ENCODE assay signal across 17 cellular contexts in genomic region chr17:80481284-80482057, GRCh38. TPM values are rescaled to one million over a fixed set of nuclear protein-coding genes. Genes with fewer than 3 reads are reported as not detected.
DNase-seq lines count a peak whose midpoint lies in the region; ATAC-seq and TF ChIP-seq lines count a peak whose summit lies in the region.
"Had no signal": no experiment of that assay in that cellular context is flagged by ENCODE, and none has a peak within 500 bp of the region (broad histone marks: within the 10 kb centered on the region; RNA-seq: fewer than 3 reads in every experiment).

No MANE protein-coding gene starts in this region.

- no peaks in the 10 kb centered on the region for H3K9me2 ChIP-seq in PC-9 (ENCODE audit: insufficient read depth)
- H3K9me2 ChIP-seq: SK-N-SH had no signal

- peaks cover 24% of the 10 kb centered on the region for H3K4me1 ChIP-seq in PC-9 (replicated peaks; ENCODE audit: insufficient read depth)
- H3K4me1 ChIP-seq in foreskin keratinocyte: no peaks in the 10 kb centered on the region
- H3K4me1 ChIP-seq in stomach: peaks cover 22 to 33% (median 31%) of the 10 kb centered on the region in 4 donors
- H3K4me1 ChIP-seq in CD4-positive, alpha-beta memory T cell (ENCODE audit: insufficient read depth, low read length): peaks cover 21% of the 10 kb centered on the region
- peaks cover 12 to 23% of the 10 kb centered on the region in 2 donors for H3K4me1 ChIP-seq in gastrocnemius medialis

- H3K4me3 ChIP-seq in PC-9: no peak overlapping the region
- no peak overlapping the region for H3K4me3 ChIP-seq in stomach
- H3K4me3 ChIP-seq in CD4-positive, alpha-beta memory T cell (ENCODE audit: low read length in 2 of 2): no peak overlapping the region
- H3K4me3 ChIP-seq in gastrocnemius medialis: no peak overlapping the region

- ATAC-seq in foreskin keratinocyte: peak; percentile 9
- no peak for ATAC-seq in gastrocnemius medialis
- ATAC-seq in GM19397 (IDR thresholded peaks at IDR 0.05; ENCODE audit: unreplicated experiment): no peak

- no peak overlapping the region for H3K27ac Mint-ChIP-seq in CD4-positive, alpha-beta memory T cell

- BruUV-seq in PC-9 (replicated peaks; lab: Mats Ljungman, UMichigan): no TSS peak

- H3K36me3 ChIP-seq in PC-9 (ENCODE audit: low read depth): no peaks in the 10 kb centered on the region
- H3K36me3 ChIP-seq in stomach: no peaks in the 10 kb centered on the region
- no peaks in the 10 kb centered on the region for H3K36me3 ChIP-seq in CD4-positive, alpha-beta memory T cell (ENCODE audit: insufficient read depth, low read length)
- no peaks in the 10 kb centered on the region for H3K36me3 ChIP-seq in gastrocnemius medialis

- H3K4me2 ChIP-seq in PC-9: peak overlapping the region; percentile 38
- H3K4me2 ChIP-seq: SK-N-SH had no signal

- H3K4me3 Mint-ChIP-seq in CD4-positive, alpha-beta memory T cell: peak overlapping the region in 1 of 8 donors; percentile 54

- H3K27ac ChIP-seq in PC-9 (no peak overlapping the region), foreskin keratinocyte (no peak overlapping the region), stomach (no peak overlapping the region), gastrocnemius medialis (no peak overlapping the region)
- H3K27ac ChIP-seq in CD4-positive, alpha-beta memory T cell (ENCODE audit: low read depth, low read length): no peak overlapping the region

- H3K36me3 Mint-ChIP-seq in CD4-positive, alpha-beta memory T cell: no peaks in the 10 kb centered on the region
- H3K36me3 Mint-ChIP-seq: CD14-positive monocyte had no signal

- POLR2A ChIA-PET in PC-9 (lab: Charles Lee; ENCODE audit: unreplicated experiment): no interaction called here
- POLR2A ChIA-PET in CD4-positive, alpha-beta memory T cell (lab: Charles Lee; ENCODE audit: partially characterized antibody): no interaction called here

- H3F3A ChIP-seq in PC-9 (ENCODE audit: insufficient read depth, low read depth): no peaks in the 10 kb centered on the region

- no peaks in the 10 kb centered on the region for H4K20me1 ChIP-seq in PC-9 (ENCODE audit: insufficient read depth)

- no peak for TF ChIP-seq CTCF in PC-9 (conservative IDR thresholded peaks at IDR 0.05)
- TF ChIP-seq CTCF in foreskin keratinocyte (conservative IDR thresholded peaks at IDR 0.05): no peak
- no peak for TF ChIP-seq CTCF in stomach (IDR thresholded peaks at IDR 0.05)
- no peak for TF ChIP-seq CTCF in gastrocnemius medialis (IDR thresholded peaks at IDR 0.05 in 4 of 5, conservative IDR thresholded peaks at IDR 0.05 in 1 of 5)

- no peak overlapping the region for H2AFZ ChIP-seq in PC-9

- H3K27me3 ChIP-seq in PC-9 (ENCODE audit: insufficient read depth, low read depth): peaks cover 12% of the 10 kb centered on the region; the same call in 1 of the 2 replicates
- H3K27me3 ChIP-seq in foreskin keratinocyte: peaks cover 90% of the 10 kb centered on the region
- H3K27me3 ChIP-seq in stomach: peaks cover 19 to 98% (median 72%) of the 10 kb centered on the region in 3 donors
- H3K27me3 ChIP-seq in CD4-positive, alpha-beta memory T cell (ENCODE audit: insufficient read depth, low read length): peaks cover 12% of the 10 kb centered on the region
- peaks cover 57 to 66% (median 62%) of the 10 kb centered on the region in 3 donors for H3K27me3 ChIP-seq in gastrocnemius medialis

- H3K9me3 ChIP-seq in PC-9 (ENCODE audit: insufficient read depth, low read depth) (no peaks in the 10 kb centered on the region), stomach (no peaks in the 10 kb centered on the region), gastrocnemius medialis (no peaks in the 10 kb centered on the region)
- no peaks in the 10 kb centered on the region for H3K9me3 ChIP-seq in CD4-positive, alpha-beta memory T cell (ENCODE audit: control insufficient read depth in 1 of 2, low read length in 2 of 2)
- H3K9me3 ChIP-seq: Caco-2, SK-N-SH had no signal

- intact Hi-C loops in PC-9 (cut with micrococcal nuclease; ENCODE audit: unreplicated experiment) (loop anchor here (5.0 kb wide), 1 partner anchor 66 kb away; no protein-coding TSS in a partner anchor), stomach (cut with DNase I; ENCODE audit: low total_unique reads) (no loop called here), gastrocnemius medialis (cut with DNase I; ENCODE audit: low total_unique reads) (no loop called here)
- intact Hi-C loops in CD4-positive, alpha-beta memory T cell (cut with micrococcal nuclease): no loop called here

- H3K4me1 Mint-ChIP-seq in CD4-positive, alpha-beta memory T cell: peaks cover 0 to 6% (median 3%) of the 10 kb centered on the region in 4 donors
- H3K4me1 Mint-ChIP-seq: CD14-positive monocyte had no signal

- peaks cover 41 to 44% of the 10 kb centered on the region in 2 donors for H3K27me3 Mint-ChIP-seq in CD4-positive, alpha-beta memory T cell

- TF ChIP-seq EP300 in stomach (IDR thresholded peaks at IDR 0.05): no peak

- no peaks in the 10 kb centered on the region for H3K79me2 ChIP-seq in PC-9 (ENCODE audit: low read depth)

- DNase-seq in NCI-H2171 treated with DMSO at 0.1 percent for 48 hours (lab: John Stamatoyannopoulos, UW) (peak; percentile 43), NCI-H2171 (lab: John Stamatoyannopoulos, UW) (no peak), PC-9 (peak in 1 of 2 experiments; percentile 45), foreskin keratinocyte (no peak), stomach (peak; percentile 38), gastrocnemius medialis (no peak)
- DNase-seq in CD4-positive, alpha-beta memory T cell: no peak
- DNase-seq: 8988T, Caco-2, Kasumi-1, NCI-H1417, NCI-H2081, NCI-H446, NCI-H774, SK-N-SH had no signal

- CTCF ChIA-PET in PC-9 (lab: Charles Lee): no interaction called here
- CTCF ChIA-PET in CD4-positive, alpha-beta memory T cell (lab: Charles Lee; ENCODE audit: partially characterized antibody): no interaction called here

- WGBS in stomach, 5 donors: 28 to 47% (median 36%) methylated on average over 19 to 21 of the region's 21 CpGs

- no peaks in the 10 kb centered on the region for H3K9me3 Mint-ChIP-seq in CD4-positive, alpha-beta memory T cell

- no peak for TF ChIP-seq POLR2A in stomach (IDR thresholded peaks at IDR 0.05)
- TF ChIP-seq POLR2A in gastrocnemius medialis (IDR thresholded peaks at IDR 0.05): no peak

- in situ Hi-C loops in gastrocnemius medialis (cut with MboI; ENCODE audit: low sequenced_read_pairs in 4 of 4): no loop called here

RNA-seq across cellular contexts. Expression of gene NPTX1, which starts 5.1 kb away (rescaled TPM):
- total RNA-seq in PC-9 (2021): 6.1 and 6.9 TPM in 2 replicates
- 0.04 TPM in 1 of 2 replicates, not detected in the other for total RNA-seq in foreskin keratinocyte
- polyA plus RNA-seq in foreskin keratinocyte: 0.02 TPM in 1 of 2 replicates, not detected in the other
- 1 to 10 TPM in 4 of 5 donors, under 1 TPM in 1; 0.43 to 9.3 (median 5.8) TPM for total RNA-seq in stomach
- under 1 TPM in 2 of 3 donors, not detected in 1; 0.31 to 0.53 TPM for polyA plus RNA-seq in stomach
- total RNA-seq in CD4-positive, alpha-beta memory T cell: not detected
- polyA plus RNA-seq in CD4-positive, alpha-beta memory T cell: under 1 TPM in 1 of 2 donors, not detected in 1; 0.38 TPM
- 1 to 10 TPM in 1 of 4 donors, under 1 TPM in 3; 0.07 to 2.4 (median 0.21) TPM for total RNA-seq in gastrocnemius medialis
- polyA plus RNA-seq: CD14-positive monocyte had no signal

Comparison
In these comparisons a context has a peak if more than half of its experiments do, and no peak if none do; other contexts are left out.
1. DNase-seq: peak in NCI-H2171 treated with DMSO at 0.1 percent for 48 hours (single experiment) and stomach (single experiment); none in NCI-H2171 (single experiment), foreskin keratinocyte (0 of 2), CD4-positive, alpha-beta memory T cell (0 of 5) and gastrocnemius medialis (0 of 2).